ENCODE assay signal across 8 cellular contexts in genomic region chr19:31351212-31352193, GRCh38. TPM values are rescaled to one million over a fixed set of nuclear protein-coding genes. Genes with fewer than 3 reads are reported as not detected.
DNase-seq lines count a peak whose midpoint lies in the region; ATAC-seq and TF ChIP-seq lines count a peak whose summit lies in the region.

No MANE protein-coding gene starts in this region.

- peak overlapping the region; percentile 43 to 94 for H3K23ac ChIP-seq in mesenchymal stem cell (ENCODE audit: low read length in 2 of 2)

- intact Hi-C loops in uterus (cut with DNase I; ENCODE audit: low total_unique reads) = no loop called here

- H2BK12ac ChIP-seq in mesenchymal stem cell (ENCODE audit: low read length in 2 of 2) = peak overlapping the region; percentile 29 to 98

- no peak overlapping the region for H2AFZ ChIP-seq in mesenchymal stem cell (ENCODE audit: low read depth, low read length)

- H2BK120ac ChIP-seq in mesenchymal stem cell (ENCODE audit: low read depth, low read length) = peak overlapping the region; percentile 96

- 2% methylated on average over 92 of the region's 99 CpGs for whole genome bisulfite sequencing in mesenchymal stem cell

- peaks cover 19 to 61% (median 34%) of the 10 kb centered on the region in 4 donors for H3K4me1 Mint-ChIP-seq in CD4-positive, CD25-positive, alpha-beta regulatory T cell

- peak in 1 of 4 experiments; percentile 10 for TF ChIP-seq CTCF in uterus (IDR thresholded peaks at IDR 0.05)

- H4K91ac ChIP-seq in mesenchymal stem cell (ENCODE audit: low read length) = peak overlapping the region; percentile 74

- peak overlapping the region; percentile 43 to 99 for H3K14ac ChIP-seq in mesenchymal stem cell (ENCODE audit: low read length in 2 of 2)

- peak overlapping the region; percentile 95 for H3K9ac ChIP-seq in mesenchymal stem cell (ENCODE audit: low read length)

- H3K27me3 Mint-ChIP-seq in CD4-positive, CD25-positive, alpha-beta regulatory T cell = peaks cover 78% of the 10 kb centered on the region

- no peak overlapping the region for H3K27ac Mint-ChIP-seq in CD4-positive, CD25-positive, alpha-beta regulatory T cell

- H3K27me3 ChIP-seq in CD4-positive, CD25-positive, alpha-beta regulatory T cell (ENCODE audit: control insufficient read depth, insufficient read depth, low read length) = peaks cover 45% of the 10 kb centered on the region
- peaks cover 55% of the 10 kb centered on the region for H3K27me3 ChIP-seq in effector memory CD4-positive, alpha-beta T cell (replicated peaks; ENCODE audit: control insufficient read depth, insufficient read depth, low read length, poor library complexity, severe bottlenecking)
- H3K27me3 ChIP-seq in mesenchymal stem cell (ENCODE audit: control insufficient read depth in 1 of 2, insufficient read depth in 1 of 2, low read length in 2 of 2) = peaks cover 0 to 41% of the 10 kb centered on the region in 2 experiments
- H3K27me3 ChIP-seq in uterus = no peaks in the 10 kb centered on the region

- peaks cover 59% of the 10 kb centered on the region for H3K4me1 ChIP-seq in CD4-positive, CD25-positive, alpha-beta regulatory T cell (ENCODE audit: control insufficient read depth, insufficient read depth, low read length, poor library complexity, severe bottlenecking)
- H3K4me1 ChIP-seq in effector memory CD4-positive, alpha-beta T cell (ENCODE audit: control insufficient read depth, insufficient read depth, low read length, poor library complexity, severe bottlenecking) = peaks cover 48% of the 10 kb centered on the region
- H3K4me1 ChIP-seq in mesenchymal stem cell (ENCODE audit: control insufficient read depth, insufficient read depth, low read depth, low read length) = peaks cover 39% of the 10 kb centered on the region
- H3K4me1 ChIP-seq in uterus = peaks cover 5 to 7% of the 10 kb centered on the region in 2 donors

- H2BK5ac ChIP-seq in mesenchymal stem cell (ENCODE audit: low read depth, low read length, poor library complexity, severe bottlenecking) = peak overlapping the region; percentile 94

- peak overlapping the region; percentile 96 to 99 for H3K18ac ChIP-seq in mesenchymal stem cell (ENCODE audit: low read depth in 1 of 2, low read length in 2 of 2)

- no peak for ATAC-seq in CD4-positive, CD25-positive, alpha-beta regulatory T cell (ENCODE audit: low read depth in 2 of 2)
- ATAC-seq in HG03571 (IDR thresholded peaks at IDR 0.05; ENCODE audit: unreplicated experiment) (no peak), HG02642 (IDR thresholded peaks at IDR 0.05; ENCODE audit: poor library complexity, unreplicated experiment) (no peak)

- peak in 2 of 3 donors; percentile 11 to 16 for DNase-seq in CD4-positive, CD25-positive, alpha-beta regulatory T cell
- peak; percentile 58 for DNase-seq in NCI-H226
- DNase-seq in effector memory CD4-positive, alpha-beta T cell = no peak
- DNase-seq in mesenchymal stem cell = peak; percentile 73
- peak; percentile 51 to 56 for DNase-seq in uterus
- no peak for DNase-seq in NOMO-1 treated with DMSO at 0.1 percent for 48 hours (lab: John Stamatoyannopoulos, UW; ENCODE audit: unreplicated experiment)

- H3K79me1 ChIP-seq in mesenchymal stem cell (replicated peaks; ENCODE audit: low read length, poor library complexity, severe bottlenecking) = peaks cover 39% of the 10 kb centered on the region

- H3K9me3 ChIP-seq in CD4-positive, CD25-positive, alpha-beta regulatory T cell (ENCODE audit: control insufficient read depth in 2 of 2, low read length in 2 of 2) = no peaks in the 10 kb centered on the region
- no peaks in the 10 kb centered on the region for H3K9me3 ChIP-seq in effector memory CD4-positive, alpha-beta T cell (ENCODE audit: control insufficient read depth, low read length)
- H3K9me3 ChIP-seq in mesenchymal stem cell (ENCODE audit: control insufficient read depth, low read length) (no peaks in the 10 kb centered on the region), uterus (no peaks in the 10 kb centered on the region)

- no peak for TF ChIP-seq POLR2A in uterus (IDR thresholded peaks at IDR 0.05)

- no peak overlapping the region for H3K27ac ChIP-seq in CD4-positive, CD25-positive, alpha-beta regulatory T cell (ENCODE audit: insufficient read depth, low read length, poor library complexity, severe bottlenecking)
- no peak overlapping the region for H3K27ac ChIP-seq in effector memory CD4-positive, alpha-beta T cell (ENCODE audit: insufficient read depth, low read length, poor library complexity, severe bottlenecking)
- H3K27ac ChIP-seq in mesenchymal stem cell (ENCODE audit: low read length, poor library complexity, severe bottlenecking) (peak overlapping the region; percentile 88), uterus (peak overlapping the region; percentile 95 to 99)

- peak overlapping the region; percentile 40 for H2AK5ac ChIP-seq in mesenchymal stem cell (ENCODE audit: low read length, severe bottlenecking)

- peaks cover 0 to 2% (median 0%) of the 10 kb centered on the region in 7 donors for H3K9me3 Mint-ChIP-seq in CD4-positive, CD25-positive, alpha-beta regulatory T cell

- no peaks in the 10 kb centered on the region for H3K36me3 ChIP-seq in CD4-positive, CD25-positive, alpha-beta regulatory T cell (ENCODE audit: control insufficient read depth, insufficient read depth, low read length)
- no peaks in the 10 kb centered on the region for H3K36me3 ChIP-seq in effector memory CD4-positive, alpha-beta T cell (ENCODE audit: control insufficient read depth, insufficient read depth, low read length)
- H3K36me3 ChIP-seq in mesenchymal stem cell (ENCODE audit: control insufficient read depth in 1 of 2, insufficient read depth in 2 of 2, low read depth in 1 of 2, low read length in 2 of 2) (peaks cover 0 to 6% of the 10 kb centered on the region in 2 experiments), uterus (no peaks in the 10 kb centered on the region)

- peak overlapping the region; percentile 97 to 99 for H3K4ac ChIP-seq in mesenchymal stem cell (ENCODE audit: low read depth in 1 of 2, low read length in 2 of 2)

- peak overlapping the region; percentile 70 for H3K4me3 ChIP-seq in CD4-positive, CD25-positive, alpha-beta regulatory T cell (ENCODE audit: low read depth, low read length)
- peak overlapping the region; percentile 63 for H3K4me3 ChIP-seq in effector memory CD4-positive, alpha-beta T cell (ENCODE audit: insufficient read depth, low read depth, low read length, poor library complexity, severe bottlenecking)
- H3K4me3 ChIP-seq in mesenchymal stem cell (ENCODE audit: insufficient read depth in 1 of 2, low read depth in 1 of 2, low read length in 2 of 2) (peak overlapping the region; percentile 88 to 93), uterus (peak overlapping the region; percentile 68 to 75)

- peak overlapping the region; percentile 74 for H4K8ac ChIP-seq in mesenchymal stem cell (ENCODE audit: low read length)

- H3K36me3 Mint-ChIP-seq in CD4-positive, CD25-positive, alpha-beta regulatory T cell = no peaks in the 10 kb centered on the region

- peak overlapping the region; percentile 71 for H3K4me2 ChIP-seq in mesenchymal stem cell (ENCODE audit: low read length, poor library complexity, severe bottlenecking)

- H3K4me3 Mint-ChIP-seq in CD4-positive, CD25-positive, alpha-beta regulatory T cell = peak overlapping the region; percentile 76 to 96 (median 92)

- peak overlapping the region; percentile 92 for H2BK15ac ChIP-seq in mesenchymal stem cell (ENCODE audit: low read depth, poor library complexity, severe bottlenecking)

RNA-seq across cellular contexts. Expression of gene TSHZ3, which starts 2.3 kb away (rescaled TPM):
- total RNA-seq in CD4-positive, CD25-positive, alpha-beta regulatory T cell = 2.5 TPM
- polyA plus RNA-seq in CD4-positive, CD25-positive, alpha-beta regulatory T cell = 1 to 10 TPM in 1 of 4 donors, under 1 TPM in 3; 0.24 to 1.1 (median 0.85) TPM
- polyA plus RNA-seq in mesenchymal stem cell (2013, experiment 1 of 2) = 28.5 TPM
- 27.9 TPM for polyA plus RNA-seq in mesenchymal stem cell (2013, experiment 2 of 2)
- 10 to 100 TPM in 3 of 4 donors, 1 to 10 TPM in 1; 3.2 to 65.5 (median 27.9) TPM for total RNA-seq in uterus

Comparison
In these comparisons a context has a peak if more than half of its experiments do, and no peak if none do; other contexts are left out.
1. DNase-seq: peak in CD4-positive, CD25-positive, alpha-beta regulatory T cell (2 of 3), NCI-H226 (single experiment), mesenchymal stem cell (single experiment) and uterus (2 of 2); none in effector memory CD4-positive, alpha-beta T cell (0 of 3) and NOMO-1 treated with DMSO at 0.1 percent for 48 hours (single experiment).
2. H3K27ac ChIP-seq: peak in mesenchymal stem cell (single experiment) and uterus (2 of 2); none in CD4-positive, CD25-positive, alpha-beta regulatory T cell (single experiment) and effector memory CD4-positive, alpha-beta T cell (single experiment).
3. Peak in every context shown above with its lines, with median percentiles within 50 percentile points of each other: H3K4me3 ChIP-seq.